Comparison of ENCODE assay signal across 12 cellular contexts in the genomic region with DNA sequence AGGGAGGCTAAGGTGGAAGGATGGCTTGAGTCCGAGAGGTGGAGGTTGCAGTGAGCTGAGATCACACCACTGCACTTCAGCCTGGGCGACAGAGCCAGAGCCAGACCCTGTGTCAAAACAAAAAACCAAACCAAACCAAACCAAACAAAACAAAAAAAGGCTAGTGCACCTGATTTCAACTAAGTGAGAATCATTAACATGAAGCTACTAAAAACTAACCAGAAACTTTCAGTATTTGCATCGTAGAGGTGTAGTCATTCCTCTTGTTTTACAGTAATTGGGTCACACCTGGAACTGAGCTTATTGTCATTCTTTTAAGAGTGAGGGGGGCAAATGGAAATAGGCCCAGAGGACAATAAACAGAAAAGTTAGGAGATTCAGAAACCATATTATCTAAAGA. TPM values are rescaled to one million over a fixed set of nuclear protein-coding genes. Genes with fewer than 3 reads are reported as not detected.
DNase-seq lines count a peak whose midpoint lies in the region; ATAC-seq, FAIRE-seq and TF ChIP-seq lines count a peak whose summit lies in the region.
"Had no signal": no experiment of that assay in that cellular context is flagged by ENCODE, and none has a peak within 500 bp of the region (broad histone marks: within the 10 kb centered on the region; RNA-seq: fewer than 3 reads in every experiment).

No MANE protein-coding gene starts in this region.

- TF ChIP-seq CTCF in GM12864 (IDR thresholded peaks at IDR 0.05; ENCODE audit: low read depth, low read length, missing control alignments) (no peak), OCI-LY7 (conservative IDR thresholded peaks at IDR 0.05; ENCODE audit: low read length) (no peak), vagina (IDR thresholded peaks at IDR 0.05) (no peak)

- no peak for TF ChIP-seq POLR2A in vagina (IDR thresholded peaks at IDR 0.05)

- intact Hi-C loops in OCI-LY7 (cut with micrococcal nuclease; ENCODE audit: unreplicated experiment) (no loop called here), vagina (cut with DNase I) (no loop called here)

- H3K27me3 ChIP-seq in small intestine (ENCODE audit: control insufficient read depth in 2 of 2, insufficient read depth in 2 of 2, low read length in 2 of 2) (no peaks in the 10 kb centered on the region), vagina (no peaks in the 10 kb centered on the region)

- H4K20me1 ChIP-seq in OCI-LY7 (ENCODE audit: insufficient read depth, low read length), result no peaks in the 10 kb centered on the region

- no TSS peak for BruUV-seq in OCI-LY7 (replicated peaks; lab: Mats Ljungman, UMichigan)

- H3K9me3 ChIP-seq in OCI-LY7 (ENCODE audit: low read length) (no peaks in the 10 kb centered on the region), small intestine (ENCODE audit: control insufficient read depth, low read depth) (no peaks in the 10 kb centered on the region), vagina (no peaks in the 10 kb centered on the region)

- ATAC-seq in GM19324 (IDR thresholded peaks at IDR 0.05; ENCODE audit: low FRiP score, unreplicated experiment), result peak; percentile 72
- ATAC-seq in HG02885 (IDR thresholded peaks at IDR 0.05; ENCODE audit: poor library complexity, unreplicated experiment), result peak; percentile 70

- POLR2A ChIA-PET in OCI-LY7 (lab: Charles Lee), result interaction anchor here (0.5 to 3.7 kb wide), 18 partner anchors 8 to 419 kb away, joined by 3 to 37 read pairs (median 8); no protein-coding TSS in a partner anchor

- WGBS in small intestine, 3 donors, result 81 to 92% (median 89%) methylated on average over 3 of the region's 3 CpGs

- peak overlapping the region; percentile 54 for H3K4me2 ChIP-seq in OCI-LY7 (ENCODE audit: low read length)

- peaks cover 35% of the 10 kb centered on the region for H3K36me3 ChIP-seq in OCI-LY7 (ENCODE audit: insufficient read depth, low read length)
- no peaks in the 10 kb centered on the region for H3K36me3 ChIP-seq in small intestine (ENCODE audit: control insufficient read depth in 2 of 2, insufficient read depth in 2 of 2, low read length in 2 of 2)
- H3K36me3 ChIP-seq in vagina, result no peaks in the 10 kb centered on the region

- peaks cover 69% of the 10 kb centered on the region; the same call in 1 of the 2 replicates for H3K79me2 ChIP-seq in OCI-LY7 (ENCODE audit: insufficient read depth, low read depth, low read length)

- DNase-seq in GM12864 (ENCODE audit: low read depth) (peak; percentile 62), OCI-LY7 (ENCODE audit: low spot score) (peak; percentile 38), SHP77 treated with DMSO at 0.1 percent for 48 hours (lab: John Stamatoyannopoulos, UW) (no peak), small intestine (no peak), vagina (ENCODE audit: extremely low spot score in 2 of 2) (no peak), NCI-H1092 treated with DMSO at 0.1 percent for 48 hours (lab: John Stamatoyannopoulos, UW) (no peak)
- DNase-seq: activated CD4-positive, CD25-positive, alpha-beta regulatory T cell treated with anti-CD3 and anti-CD28 coated beads, Interleukin-2, amount 50 U/mL, for 72 hours; central memory CD4-positive, alpha-beta T cell; DMS153; NCI-H510A treated with DMSO at 0.1 percent for 48 hours had no signal

- H3K4me3 ChIP-seq in GM12864 (ENCODE audit: low read depth, low read length) (no peak overlapping the region), OCI-LY7 (ENCODE audit: low read depth, low read length, poor library complexity, severe bottlenecking) (peak overlapping the region; percentile 3), small intestine (ENCODE audit: low read depth in 1 of 2, low read length in 2 of 2) (no peak overlapping the region), vagina (no peak overlapping the region)

- H2AFZ ChIP-seq in OCI-LY7 (ENCODE audit: low read length), result no peak overlapping the region

- FAIRE-seq in small intestine (lab: Jason Lieb, UNC), result no peak

- H3K9me2 ChIP-seq in OCI-LY7 (ENCODE audit: insufficient read depth, low read length), result no peaks in the 10 kb centered on the region

- H3K27ac ChIP-seq in OCI-LY7 (ENCODE audit: low read depth, low read length, poor library complexity, severe bottlenecking) (peak overlapping the region; percentile 98), small intestine (ENCODE audit: low read depth in 1 of 2, low read length in 1 of 2) (no peak overlapping the region), vagina (no peak overlapping the region)

- CTCF ChIA-PET in OCI-LY7 (lab: Charles Lee; ENCODE audit: unreplicated experiment), result interaction anchor here (1.2 to 1.4 kb wide), 2 partner anchors 9 to 40 kb away, joined by 4 read pairs; no protein-coding TSS in a partner anchor

- peaks cover 96% of the 10 kb centered on the region for H3K4me1 ChIP-seq in OCI-LY7 (ENCODE audit: insufficient read depth, low read length, poor library complexity, severe bottlenecking)
- H3K4me1 ChIP-seq in small intestine (ENCODE audit: control insufficient read depth in 2 of 2, insufficient read depth in 1 of 2, low read depth in 1 of 2, low read length in 1 of 2), result no peaks in the 10 kb centered on the region
- no peaks in the 10 kb centered on the region for H3K4me1 ChIP-seq in vagina

RNA-seq across cellular contexts. Expression of gene ST6GAL1, which starts 58.5 kb away (rescaled TPM):
- 173 and 192 TPM in 2 replicates for total RNA-seq in OCI-LY7 (2014; rRNA removed; shearing (Covaris generic))
- total RNA-seq in OCI-LY7 (2022), result 373 and 375 TPM in 2 replicates
- 10 to 100 TPM in 1 of 3 donors, 1 to 10 TPM in 1, under 1 TPM in 1; 0.45 to 18.2 (median 3.8) TPM for polyA plus RNA-seq in small intestine
- total RNA-seq in vagina, result 37.8 TPM

Comparison
In these comparisons a context has a peak if more than half of its experiments do, and no peak if none do; other contexts are left out.
1. DNase-seq: peak in GM12864 (single experiment) and OCI-LY7 (single experiment); none in SHP77 treated with DMSO at 0.1 percent for 48 hours (single experiment), small intestine (single experiment), vagina (0 of 2) and NCI-H1092 treated with DMSO at 0.1 percent for 48 hours (single experiment).